15 cellular contexts compared by ENCODE assay signal in the genomic region with DNA sequence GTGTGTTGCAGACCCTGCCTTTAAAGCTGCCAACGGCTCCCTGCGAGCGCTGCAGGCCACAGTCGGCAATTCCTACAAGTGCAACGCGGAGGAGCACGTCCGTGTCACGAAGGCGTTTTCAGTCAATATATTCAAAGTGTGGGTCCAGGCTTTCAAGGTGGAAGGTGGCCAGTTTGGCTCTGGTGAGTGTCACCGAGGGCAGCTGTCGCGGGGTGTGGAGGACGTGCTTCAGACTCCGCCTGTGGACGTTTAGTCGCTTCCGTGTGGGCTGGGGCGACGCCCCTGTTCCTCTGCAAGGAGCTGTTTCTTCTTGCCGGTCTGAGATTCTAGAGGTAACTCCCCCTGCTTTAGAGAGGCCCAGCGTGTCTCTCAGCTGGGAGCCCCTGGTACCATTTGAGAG. TPM values are rescaled to one million over a fixed set of nuclear protein-coding genes. Genes with fewer than 3 reads are reported as not detected.
DNase-seq lines count a peak whose midpoint lies in the region; ATAC-seq, FAIRE-seq and TF ChIP-seq lines count a peak whose summit lies in the region.
"Had no signal": no experiment of that assay in that cellular context is flagged by ENCODE, and none has a peak within 500 bp of the region (broad histone marks: within the 10 kb centered on the region; RNA-seq: fewer than 3 reads in every experiment).

No MANE protein-coding gene starts in this region.

- no peak overlapping the region for H4K8ac ChIP-seq in mesendoderm (ENCODE audit: low read depth, low read length)

- H3K79me1 ChIP-seq in mesendoderm (ENCODE audit: low read length) = no peaks in the 10 kb centered on the region

- no peak overlapping the region for H2BK15ac ChIP-seq in mesendoderm (replicated peaks; ENCODE audit: low read depth)

- no peak overlapping the region for H2BK5ac ChIP-seq in mesendoderm (ENCODE audit: low read length)

- H3K9me2 ChIP-seq in GM23338 (ENCODE audit: insufficient read depth) = no peaks in the 10 kb centered on the region

- 0 out of 2 replicates have a peak overlapping the region, but pooled peaks have one; percentile 30 for H3K27ac ChIP-seq in GM23338 (ENCODE audit: low read depth)
- H3K27ac ChIP-seq in mesendoderm (ENCODE audit: low read depth, low read length) = no peak overlapping the region
- H3K27ac ChIP-seq: BLaER1 treated with 17β-estradiol and CSF1 and Interleukin-3, amounts not matched to agents 10 nM and 100 nM had no signal

- H3K4me2 ChIP-seq in GM23338 (no peak overlapping the region), mesendoderm (ENCODE audit: low read length) (no peak overlapping the region)
- H3K4me2 ChIP-seq: BLaER1 treated with 17β-estradiol and CSF1 and Interleukin-3, amounts not matched to agents 10 nM and 100 nM had no signal

- no peaks in the 10 kb centered on the region for H3K4me1 Mint-ChIP-seq in GM23338
- no peaks in the 10 kb centered on the region for H3K4me1 Mint-ChIP-seq in WTC11
- no peaks in the 10 kb centered on the region for H3K4me1 Mint-ChIP-seq in endothelial cell (ENCODE audit: unreplicated experiment)
- H3K4me1 Mint-ChIP-seq in nephron progenitor cell = no peaks in the 10 kb centered on the region

- no peak overlapping the region for H3K9ac ChIP-seq in mesendoderm (ENCODE audit: low read length)
- H3K9ac ChIP-seq: BLaER1 treated with 17β-estradiol and CSF1 and Interleukin-3, amounts not matched to agents 10 nM and 100 nM had no signal

- peaks cover 66% of the 10 kb centered on the region for H3K36me3 Mint-ChIP-seq in GM23338 (ENCODE audit: low read depth)
- peaks cover 59% of the 10 kb centered on the region for H3K36me3 Mint-ChIP-seq in WTC11
- H3K36me3 Mint-ChIP-seq in endothelial cell (ENCODE audit: low read depth, unreplicated experiment) = peaks cover 49% of the 10 kb centered on the region
- H3K36me3 Mint-ChIP-seq in nephron progenitor cell (ENCODE audit: low read depth) = peaks cover 50% of the 10 kb centered on the region

- peaks cover 44% of the 10 kb centered on the region for H3F3A ChIP-seq in GM23338 (replicated peaks; ENCODE audit: low read depth)

- H3K27ac Mint-ChIP-seq in GM23338 (no peak overlapping the region), WTC11 (peak overlapping the region; percentile 65), endothelial cell (ENCODE audit: unreplicated experiment) (no peak overlapping the region), nephron progenitor cell (peak overlapping the region; percentile 83)
- H3K27ac Mint-ChIP-seq: CD4-positive, CD25-positive, alpha-beta regulatory T cell had no signal

- H4K20me1 ChIP-seq in GM23338 (replicated peaks; ENCODE audit: insufficient read depth) = peaks cover 9% of the 10 kb centered on the region; the same call in 1 of the 2 replicates

- TF ChIP-seq POLR2A in GM12891 (IDR thresholded peaks at IDR 0.05; ENCODE audit: low read depth, low read length) = no peak

- no peak overlapping the region for H2AFZ ChIP-seq in GM23338

- no peak overlapping the region for H3K4me3 ChIP-seq in GM23338
- no peak overlapping the region for H3K4me3 ChIP-seq in mesendoderm (ENCODE audit: low read length)
- H3K4me3 ChIP-seq: BLaER1 treated with 17β-estradiol and CSF1 and Interleukin-3, amounts not matched to agents 10 nM and 100 nM; HAP-1 had no signal

- H3K36me3 ChIP-seq in GM23338 (ENCODE audit: insufficient read depth) (peaks cover 21% of the 10 kb centered on the region), mesendoderm (ENCODE audit: control insufficient read depth, insufficient read depth, low read length) (peaks cover 6% of the 10 kb centered on the region)

- H3K27me3 ChIP-seq in GM23338 (ENCODE audit: insufficient read depth) = no peaks in the 10 kb centered on the region
- no peaks in the 10 kb centered on the region for H3K27me3 ChIP-seq in mesendoderm (ENCODE audit: insufficient read depth, low read length, poor library complexity)
- H3K27me3 ChIP-seq: BLaER1 treated with 17β-estradiol and CSF1 and Interleukin-3, amounts not matched to agents 10 nM and 100 nM had no signal

- no peak overlapping the region for H2BK120ac ChIP-seq in mesendoderm (ENCODE audit: low read depth, low read length)

- WGBS in mesendoderm (ENCODE audit: extremely low coverage, insufficient coverage, low lambda C conversion rate) = no CpG with 5 or more reads among the region's 22 CpGs

- H3K4me3 Mint-ChIP-seq in GM23338 (no peak overlapping the region), WTC11 (no peak overlapping the region), endothelial cell (ENCODE audit: unreplicated experiment) (peak overlapping the region; percentile 13), nephron progenitor cell (no peak overlapping the region)
- H3K4me3 Mint-ChIP-seq: CD4-positive, CD25-positive, alpha-beta regulatory T cell had no signal

- H3K4ac ChIP-seq in mesendoderm (ENCODE audit: low read depth, low read length) = no peak overlapping the region

- H3K18ac ChIP-seq in mesendoderm (ENCODE audit: low read length) = no peak overlapping the region

- H3K27me3 Mint-ChIP-seq in GM23338 (ENCODE audit: insufficient read depth, low read depth, poor library complexity) = peaks cover 12% of the 10 kb centered on the region
- H3K27me3 Mint-ChIP-seq in WTC11 (ENCODE audit: low read depth) = no peaks in the 10 kb centered on the region
- H3K27me3 Mint-ChIP-seq in endothelial cell (ENCODE audit: unreplicated experiment) = peaks cover 8% of the 10 kb centered on the region
- peaks cover 6% of the 10 kb centered on the region for H3K27me3 Mint-ChIP-seq in nephron progenitor cell (ENCODE audit: low read depth, poor library complexity)
- H3K27me3 Mint-ChIP-seq: CD4-positive, CD25-positive, alpha-beta regulatory T cell had no signal

- no peak for FAIRE-seq in GM12891 (lab: Jason Lieb, UNC)
- FAIRE-seq: GM18507 had no signal

- no peak overlapping the region for H3K56ac ChIP-seq in mesendoderm (ENCODE audit: low read length)

- no peak for DNase-seq in GM23338 (ENCODE audit: low spot score)
- DNase-seq in WTC11 (ENCODE audit: low spot score) = no peak
- no peak for DNase-seq in endothelial cell (ENCODE audit: low spot score)
- DNase-seq in nephron progenitor cell = no peak
- DNase-seq in GM12891 (ENCODE audit: insufficient read length, low spot score) = no peak
- DNase-seq in activated gamma-delta T cell treated with Interleukin-2 at 50 U/mL for 16 hours = no peak
- no peak for DNase-seq in mesendoderm
- DNase-seq: ACHN; Calu3; CD4-positive, CD25-positive, alpha-beta regulatory T cell; DMS 273 treated with DMSO at 0.1 percent for 48 hours had no signal

- H2AK5ac ChIP-seq in mesendoderm (ENCODE audit: low read length) = no peak overlapping the region

- no peaks in the 10 kb centered on the region; the same call in 1 of the 2 replicates for H3K79me2 ChIP-seq in GM23338 (replicated peaks; ENCODE audit: insufficient read depth)
- no peaks in the 10 kb centered on the region for H3K79me2 ChIP-seq in mesendoderm (ENCODE audit: control insufficient read depth, insufficient read depth, low read length)

- H3K4me1 ChIP-seq in GM23338 (ENCODE audit: insufficient read depth) = no peaks in the 10 kb centered on the region
- H3K4me1 ChIP-seq in mesendoderm (ENCODE audit: control insufficient read depth, low read depth, low read length) = no peaks in the 10 kb centered on the region
- H3K4me1 ChIP-seq: BLaER1 treated with 17β-estradiol and CSF1 and Interleukin-3, amounts not matched to agents 10 nM and 100 nM; HAP-1 had no signal

- CTCF ChIA-PET in WTC11 (lab: Charles Lee) = no interaction called here

- H3K23ac ChIP-seq in mesendoderm (ENCODE audit: low read length) = no peak overlapping the region

- POLR2A ChIA-PET in WTC11 (lab: Charles Lee) = no interaction called here

- no peak for TF ChIP-seq CTCF in GM23338 (conservative IDR thresholded peaks at IDR 0.05; ENCODE audit: low read depth in 2 of 2)
- TF ChIP-seq CTCF in WTC11 (IDR thresholded peaks at IDR 0.05) = no peak
- no peak for TF ChIP-seq CTCF in endothelial cell (IDR thresholded peaks at IDR 0.05; ENCODE audit: unreplicated experiment)
- no peak for TF ChIP-seq CTCF in nephron progenitor cell (IDR thresholded peaks at IDR 0.05)

- H4K5ac ChIP-seq in mesendoderm (ENCODE audit: low read length) = no peak overlapping the region

- ATAC-seq in GM23338 (no peak), WTC11 (no peak; the same call in 1 of the 2 replicates)

- no peaks in the 10 kb centered on the region for H3K9me3 Mint-ChIP-seq in GM23338
- H3K9me3 Mint-ChIP-seq in WTC11 = no peaks in the 10 kb centered on the region
- no peaks in the 10 kb centered on the region for H3K9me3 Mint-ChIP-seq in endothelial cell (ENCODE audit: unreplicated experiment)
- H3K9me3 Mint-ChIP-seq in nephron progenitor cell = no peaks in the 10 kb centered on the region
- H3K9me3 Mint-ChIP-seq: CD4-positive, CD25-positive, alpha-beta regulatory T cell had no signal

TF ChIP-seq in GM23338, 12 proteins besides CTCF, POLR2A, EP300 and RAD21:
- no peak for TF ChIP-seq NANOG (IDR thresholded peaks at IDR 0.05; ENCODE audit: borderline replicate concordance)

TF ChIP-seq in WTC11, 78 proteins besides CTCF, POLR2A, EP300 and RAD21 (continues in another document):
- TF ChIP-seq USF1 (CRISPR knock-in tag; IDR thresholded peaks at IDR 0.05) = no peak

TF ChIP-seq in GM12891, 5 proteins besides CTCF, POLR2A, EP300 and RAD21:
- no peak for TF ChIP-seq SPI1 (IDR thresholded peaks at IDR 0.05; ENCODE audit: low read depth, low read length)
- no peak for TF ChIP-seq POLR2AphosphoS5 (IDR thresholded peaks at IDR 0.05; ENCODE audit: low read depth, low read length)
- TF ChIP-seq PAX5 (IDR thresholded peaks at IDR 0.05; ENCODE audit: insufficient read depth, low read length, severe bottlenecking) = no peak
- no peak for TF ChIP-seq TAF1 (IDR thresholded peaks at IDR 0.05; ENCODE audit: low read depth, low read length)
- TF ChIP-seq POU2F2 (IDR thresholded peaks at IDR 0.05; ENCODE audit: low read depth, low read length) = no peak

RNA-seq across cellular contexts. Expression of gene LAMP1, which starts 24.5 kb away (rescaled TPM):
- 97.8 and 107 TPM in 2 replicates for total RNA-seq in GM23338 (2014; rRNA removed; shearing (Covaris generic))
- polyA plus RNA-seq in GM23338 (2016; fragmentation: Nextera tagmentation; extraction: Ambion mirVana) = 34.5 and 36.5 TPM in 2 replicates
- total RNA-seq in WTC11 (2021) = 135 to 150 TPM (median 140 TPM) in 3 replicates
- 210 TPM for total RNA-seq in endothelial cell (ENCODE audit: unreplicated experiment)
- 47.7 TPM for polyA plus RNA-seq in GM12891 (2012; ENCODE audit: low read depth, missing spikeins)
- polyA plus RNA-seq in mesendoderm (2013, experiment 1 of 2) = 85.0 TPM
- 87.4 TPM for polyA plus RNA-seq in mesendoderm (2013, experiment 2 of 2)

RNA-seq across cellular contexts. Expression of gene GRTP1, which starts 42.4 kb away (rescaled TPM):
- 33.9 and 56.2 TPM in 2 replicates for total RNA-seq in GM23338 (2014; rRNA removed; shearing (Covaris generic))
- 55.7 and 61.8 TPM in 2 replicates for polyA plus RNA-seq in GM23338 (2016; fragmentation: Nextera tagmentation; extraction: Ambion mirVana)
- total RNA-seq in WTC11 (2021) (59.0 to 62.0 TPM (median 60.0 TPM) in 3 replicates), endothelial cell (ENCODE audit: unreplicated experiment) (0.90 TPM)
- 0.45 TPM for polyA plus RNA-seq in GM12891 (2012; ENCODE audit: low read depth, missing spikeins)
- 13.4 TPM for polyA plus RNA-seq in mesendoderm (2013, experiment 1 of 2)
- polyA plus RNA-seq in mesendoderm (2013, experiment 2 of 2) = 13.8 TPM
- total RNA-seq: A172; CD4-positive, CD25-positive, alpha-beta regulatory T cell had no signal

Comparison
In these comparisons a context has a peak if more than half of its experiments do, and no peak if none do; other contexts are left out.
1. H3K27ac Mint-ChIP-seq: peak in WTC11 (single experiment) and nephron progenitor cell (single experiment); none in GM23338 (single experiment) and endothelial cell (single experiment).
2. RNA of gene GRTP1, which starts 42.4 kb away (total RNA-seq): 59.0 to 62.0 TPM in WTC11 and 33.9 to 56.2 TPM in GM23338; 0.90 TPM in endothelial cell (single experiment); every median in the first group is over 10 times any median in the second.